Comparison of ENCODE assay signal across 8 cellular contexts in genomic region chr15:101127503-101128076, GRCh38.
A peak's percentile ranks its signal among the peaks of the same experiment; 100 is the strongest.
DNase-seq lines count a peak whose midpoint lies in the region; ATAC-seq and TF ChIP-seq lines count a peak whose summit lies in the region.

No MANE protein-coding gene starts in this region.

- peaks cover 60% of the 10 kb centered on the region for H3K4me1 Mint-ChIP-seq in activated T-cell treated with anti-CD3 and anti-CD28 coated beads, Interleukin-2, amount 50 U/mL, for 4 hours (ENCODE audit: low read depth)

- H3K27me3 Mint-ChIP-seq in activated T-cell treated with anti-CD3 and anti-CD28 coated beads, Interleukin-2, amount 50 U/mL, for 4 hours (ENCODE audit: low read depth), result no peaks in the 10 kb centered on the region

- intact Hi-C loops in posterior cingulate gyrus (cut with DNase I), result no loop called here

- DNase-seq in AG20443 (ENCODE audit: low spot score), result peak; percentile 88
- DNase-seq in NCI-H748 (lab: John Stamatoyannopoulos, UW; ENCODE audit: unreplicated experiment), result peak; percentile 94
- DNase-seq in activated T-cell treated with anti-CD3 and anti-CD28 coated beads, Interleukin-2, amount 50 U/mL, for 4 hours, result peak; percentile 26
- peak; percentile 99 for DNase-seq in fibroblast of the aortic adventitia (ENCODE audit: low read depth)
- DNase-seq in posterior cingulate gyrus, result peak in 8 of 10 donors; percentile 22 to 90 (median 37)
- no peak for DNase-seq in cortex of kidney (lab: John Stamatoyannopoulos, UW)

- TF ChIP-seq CTCF in fibroblast of the aortic adventitia (IDR thresholded peaks at IDR 0.05; ENCODE audit: insufficient read depth, low read length), result no peak

- H3K9me3 Mint-ChIP-seq in activated T-cell treated with anti-CD3 and anti-CD28 coated beads, Interleukin-2, amount 50 U/mL, for 4 hours, result no peaks in the 10 kb centered on the region

- TF ChIP-seq POLR2A in GM19193 (IDR thresholded peaks at IDR 0.05; ENCODE audit: extremely low read depth, insufficient read depth, insufficient read length), result peak; percentile 33

- H3K36me3 Mint-ChIP-seq in activated T-cell treated with anti-CD3 and anti-CD28 coated beads, Interleukin-2, amount 50 U/mL, for 4 hours (ENCODE audit: insufficient read depth), result no peaks in the 10 kb centered on the region

- ATAC-seq in HG03175 (IDR thresholded peaks at IDR 0.05; ENCODE audit: unreplicated experiment), result peak; percentile 77
- peak; percentile 74 for ATAC-seq in activated T-cell treated with anti-CD3 and anti-CD28 coated beads, Interleukin-2, amount 50 U/mL, for 4 hours

- H3K4me3 Mint-ChIP-seq in activated T-cell treated with anti-CD3 and anti-CD28 coated beads, Interleukin-2, amount 50 U/mL, for 4 hours, result peak overlapping the region; percentile 63

- peak overlapping the region; percentile 31 for H3K4me3 ChIP-seq in fibroblast of the aortic adventitia (ENCODE audit: low read depth, low read length)
